In genomic region chr18:48627216-48627615, GRCh38 we compare ENCODE assay signal across 24 cellular contexts.
A peak's percentile ranks its signal among the peaks of the same experiment; 100 is the strongest.
DNase-seq lines count a peak whose midpoint lies in the region; TF ChIP-seq lines count a peak whose summit lies in the region.
"Had no signal": no experiment of that assay in that cellular context is flagged by ENCODE, and none has a peak within 500 bp of the region (broad histone marks: within the 10 kb centered on the region; RNA-seq: fewer than 3 reads in every experiment).

No MANE protein-coding gene starts in this region.

- TF ChIP-seq CTCF in epithelial cell of esophagus (IDR thresholded peaks at IDR 0.05; ENCODE audit: insufficient read depth, low read depth, low read length, missing control alignments): no peak

- DNase-seq in A172 (ENCODE audit: low spot score): peak; percentile 40
- DNase-seq in HCEC 1CT: peak; percentile 47
- peak; percentile 12 for DNase-seq in RKO (ENCODE audit: low spot score)
- peak; percentile 56 for DNase-seq in epithelial cell of esophagus (ENCODE audit: low read depth)
- no peak for DNase-seq in nucleus accumbens (lab: John Stamatoyannopoulos, UW)
- DNase-seq in SKM-1 (lab: John Stamatoyannopoulos, UW; ENCODE audit: unreplicated experiment): no peak
- DNase-seq in DMS79 treated with DMSO at 0.1 percent for 48 hours (lab: John Stamatoyannopoulos, UW): no peak
- no peak for DNase-seq in T-helper 1 cell
- DNase-seq: activated T-cell treated with anti-CD3 and anti-CD28 coated beads, Interleukin-2, amount 50 U/mL, for 1 hour; caudate nucleus; COR-L47; H9; hypothalamus; NCI-H1930; occipital lobe; retina; T-helper 9 cell had no signal

- H3K4me3 ChIP-seq in epithelial cell of esophagus (ENCODE audit: low read length): no peak overlapping the region
- H3K4me3 ChIP-seq: BLaER1, dorsolateral prefrontal cortex, gastroesophageal sphincter, K562, SK-N-MC, smooth muscle cell, suprapubic skin had no signal

Comparison
In these comparisons a context has a peak if more than half of its experiments do, and no peak if none do; other contexts are left out.
1. DNase-seq: peak in A172 (single experiment), HCEC 1CT (single experiment), RKO (single experiment) and epithelial cell of esophagus (single experiment); none in nucleus accumbens (0 of 56), SKM-1 (single experiment), DMS79 treated with DMSO at 0.1 percent for 48 hours (single experiment) and T-helper 1 cell (0 of 5).